Comparison of ENCODE assay signal across 1 cellular context in the genomic region with DNA sequence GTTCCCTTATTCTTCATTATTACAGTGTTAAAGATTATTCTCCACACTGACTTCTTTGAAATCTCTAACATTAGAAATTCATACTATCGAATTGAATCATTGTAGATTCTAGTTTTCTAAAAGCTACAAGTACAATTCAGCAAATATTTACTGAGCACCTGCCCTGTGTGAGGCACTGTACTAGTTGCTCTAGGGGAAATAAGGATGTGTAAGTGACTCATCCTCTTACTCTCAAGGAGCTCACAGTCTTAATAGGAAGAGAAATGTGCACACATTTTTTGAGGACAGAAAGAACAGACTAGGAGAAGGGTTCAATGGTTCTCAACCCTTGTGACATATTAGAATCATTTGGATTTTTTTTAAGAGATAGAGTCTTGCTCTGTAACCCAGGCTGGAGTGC.
A peak's percentile ranks its signal among the peaks of the same experiment; 100 is the strongest.
TF ChIP-seq lines count a peak whose summit lies in the region.

No MANE protein-coding gene starts in this region.

TF ChIP-seq in endothelial cell of umbilical vein, 7 proteins besides CTCF, POLR2A, EP300 and RAD21:
- TF ChIP-seq, protein P1, sequence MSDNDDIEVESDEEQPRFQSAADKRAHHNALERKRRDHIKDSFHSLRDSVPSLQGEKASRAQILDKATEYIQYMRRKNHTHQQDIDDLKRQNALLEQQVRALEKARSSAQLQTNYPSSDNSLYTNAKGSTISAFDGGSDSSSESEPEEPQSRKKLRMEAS (IDR thresholded peaks at IDR 0.05; ENCODE audit: insufficient read depth, insufficient read length), result no peak
- TF ChIP-seq POLR2AphosphoS5 (IDR thresholded peaks at IDR 0.05; ENCODE audit: insufficient read depth, low read depth, low read length), result no peak
- TF ChIP-seq EZH2 (IDR thresholded peaks at IDR 0.05; ENCODE audit: borderline replicate concordance, low read depth, low read length, severe bottlenecking), result no peak
- peak; percentile 19 for TF ChIP-seq FOS (IDR thresholded peaks at IDR 0.05; ENCODE audit: borderline replicate concordance, insufficient read depth, low read length)
- no peak for TF ChIP-seq MYC (IDR thresholded peaks at IDR 0.05; ENCODE audit: low read depth, low read length)
- no peak for TF ChIP-seq GATA2 (IDR thresholded peaks at IDR 0.05; ENCODE audit: insufficient read depth, insufficient read length, low read depth, low read length)
TF ChIP-seq in endothelial cell of umbilical vein: peak in this region for 1.
